In genomic region chr7:45501788-45502187, GRCh38 we compare ENCODE assay signal across 33 cellular contexts.
DNase-seq lines count a peak whose midpoint lies in the region; ATAC-seq and TF ChIP-seq lines count a peak whose summit lies in the region.
"Had no signal": no experiment of that assay in that cellular context is flagged by ENCODE, and none has a peak within 500 bp of the region (broad histone marks: within the 10 kb centered on the region; RNA-seq: fewer than 3 reads in every experiment).

No MANE protein-coding gene starts in this region.

- DNase-seq in GM23338 (ENCODE audit: low spot score) (no peak), HAP-1 (ENCODE audit: low spot score in 2 of 2) (peak; percentile 28 to 69), NT2/D1 (ENCODE audit: low read depth, low spot score) (peak; percentile 51), iPS-NIHi7 (ENCODE audit: extremely low spot score) (no peak), gastrocnemius medialis (no peak)
- DNase-seq: 8988T; ACHN; AML-193; BE2C; C1 segment of cervical spinal cord; Caco-2; Calu3; CD4-positive, alpha-beta memory T cell; CD4-positive, alpha-beta T cell; CD4-positive, CD25-positive, alpha-beta regulatory T cell; CD8-positive, alpha-beta memory T cell; CD8-positive, alpha-beta T cell; COR-L47; DMS 273 treated with DMSO at 0.1 percent for 48 hours; DMS153; DMS53; DMS79; DMS79 treated with DMSO at 0.1 percent for 48 hours; DND-41; EL had no signal

- peaks cover 7% of the 10 kb centered on the region; the same call in 1 of the 2 replicates for H3K9me2 ChIP-seq in GM23338 (ENCODE audit: insufficient read depth)

- ATAC-seq in GM23338 (no peak), GM19397 (IDR thresholded peaks at IDR 0.05; ENCODE audit: unreplicated experiment) (no peak), gastrocnemius medialis (no peak)
- ATAC-seq: A549; CD8-positive, alpha-beta T cell had no signal

- H3K27ac ChIP-seq in GM23338 (ENCODE audit: low read depth) (no peak overlapping the region), gastrocnemius medialis (no peak overlapping the region)
- H3K27ac ChIP-seq: 22Rv1; A549; BLaER1; BLaER1 treated with 17β-estradiol and CSF1 and Interleukin-3, amounts not matched to agents 10 nM and 100 nM; C4-2B had no signal

- no peaks in the 10 kb centered on the region for H4K20me1 ChIP-seq in GM23338 (replicated peaks; ENCODE audit: insufficient read depth)
- H4K20me1 ChIP-seq: BLaER1; BLaER1 treated with 17β-estradiol and CSF1 and Interleukin-3, amounts not matched to agents 10 nM and 100 nM had no signal

- no peaks in the 10 kb centered on the region for H3F3A ChIP-seq in GM23338 (replicated peaks; ENCODE audit: low read depth)

- H3K9me3 ChIP-seq in HAP-1 = peaks cover 2% of the 10 kb centered on the region
- H3K9me3 ChIP-seq in NT2/D1 (ENCODE audit: insufficient read depth, low read length) = peaks cover 35% of the 10 kb centered on the region; the same call in 1 of the 2 replicates
- no peaks in the 10 kb centered on the region for H3K9me3 ChIP-seq in gastrocnemius medialis
- H3K9me3 ChIP-seq: BE2C had no signal

- H3K27me3 Mint-ChIP-seq in GM23338 (ENCODE audit: insufficient read depth, low read depth, poor library complexity) = peaks cover 7% of the 10 kb centered on the region

- H2AFZ ChIP-seq in GM23338 = no peak overlapping the region

- H3K79me2 ChIP-seq in GM23338 (replicated peaks; ENCODE audit: insufficient read depth) = no peaks in the 10 kb centered on the region

- peak overlapping the region; percentile 45; the same call in 1 of the 2 replicates for H3K4me2 ChIP-seq in GM23338
- H3K4me2 ChIP-seq: A549; BLaER1; BLaER1 treated with 17β-estradiol and CSF1 and Interleukin-3, amounts not matched to agents 10 nM and 100 nM had no signal

- H3K4me1 ChIP-seq in GM23338 (ENCODE audit: insufficient read depth) (peaks cover 21% of the 10 kb centered on the region), HAP-1 (peaks cover 6% of the 10 kb centered on the region; the same call in 1 of the 2 replicates), NT2/D1 (ENCODE audit: insufficient read depth, insufficient read length) (no peaks in the 10 kb centered on the region), gastrocnemius medialis (no peaks in the 10 kb centered on the region)
- H3K4me1 ChIP-seq: A549, BE2C, BLaER1, Caco-2 had no signal

- intact Hi-C loops in gastrocnemius medialis (cut with DNase I; ENCODE audit: low total_unique reads) = no loop called here

- peaks cover 22% of the 10 kb centered on the region for H3K4me1 Mint-ChIP-seq in GM23338
- H3K4me1 Mint-ChIP-seq: B cell; CD14-positive monocyte; CD4-positive, alpha-beta memory T cell; CD4-positive, CD25-positive, alpha-beta regulatory T cell; CD8-positive, alpha-beta memory T cell had no signal

- H3K27me3 ChIP-seq in GM23338 (ENCODE audit: insufficient read depth) (no peaks in the 10 kb centered on the region), HAP-1 (ENCODE audit: low read depth) (no peaks in the 10 kb centered on the region), NT2/D1 (ENCODE audit: insufficient read depth, insufficient read length) (no peaks in the 10 kb centered on the region), gastrocnemius medialis (no peaks in the 10 kb centered on the region)
- H3K27me3 ChIP-seq: BE2C; BLaER1; BLaER1 treated with 17β-estradiol and CSF1 and Interleukin-3, amounts not matched to agents 10 nM and 100 nM had no signal

- H3K36me3 ChIP-seq in GM23338 (ENCODE audit: insufficient read depth) (peaks cover 3% of the 10 kb centered on the region; the same call in 1 of the 2 replicates), HAP-1 (replicated peaks) (no peaks in the 10 kb centered on the region), NT2/D1 (ENCODE audit: insufficient read depth, insufficient read length, low read length) (no peaks in the 10 kb centered on the region), gastrocnemius medialis (no peaks in the 10 kb centered on the region)
- H3K36me3 ChIP-seq: BE2C, BLaER1 had no signal

- no peak overlapping the region for H3K27ac Mint-ChIP-seq in GM23338
- H3K27ac Mint-ChIP-seq: B cell; CD14-positive monocyte; CD4-positive, alpha-beta memory T cell; CD4-positive, alpha-beta T cell; CD4-positive, CD25-positive, alpha-beta regulatory T cell; CD8-positive, alpha-beta memory T cell; CD8-positive, alpha-beta T cell had no signal

- in situ Hi-C loops in HAP-1 (cut with MboI; ENCODE audit: low sequenced_read_pairs) = no loop called here
- in situ Hi-C loops in gastrocnemius medialis (cut with MboI; ENCODE audit: low sequenced_read_pairs in 4 of 4) = no loop called here

- peaks cover 35% of the 10 kb centered on the region for H3K9me3 Mint-ChIP-seq in GM23338

- H3K36me3 Mint-ChIP-seq in GM23338 (ENCODE audit: low read depth) = peaks cover 25% of the 10 kb centered on the region
- H3K36me3 Mint-ChIP-seq: CD14-positive monocyte; CD8-positive, alpha-beta T cell had no signal

- H3K4me3 ChIP-seq in GM23338 = no peak overlapping the region
- no peak overlapping the region for H3K4me3 ChIP-seq in HAP-1
- H3K4me3 ChIP-seq in NT2/D1 (ENCODE audit: insufficient read length, low read depth) = no peak overlapping the region
- H3K4me3 ChIP-seq in gastrocnemius medialis = no peak overlapping the region
- H3K4me3 ChIP-seq: A549; BLaER1; BLaER1 treated with 17β-estradiol and CSF1 and Interleukin-3, amounts not matched to agents 10 nM and 100 nM had no signal

- H3K4me3 Mint-ChIP-seq in GM23338 = no peak overlapping the region
- H3K4me3 Mint-ChIP-seq: B cell; CD14-positive monocyte; CD4-positive, alpha-beta memory T cell; CD4-positive, alpha-beta T cell; CD4-positive, CD25-positive, alpha-beta regulatory T cell; CD8-positive, alpha-beta memory T cell; CD8-positive, alpha-beta T cell had no signal

- H3K9ac ChIP-seq in NT2/D1 (ENCODE audit: insufficient read length, low read depth) = no peak overlapping the region
- H3K9ac ChIP-seq: BLaER1; BLaER1 treated with 17β-estradiol and CSF1 and Interleukin-3, amounts not matched to agents 10 nM and 100 nM had no signal

- TF ChIP-seq POLR2A in gastrocnemius medialis (IDR thresholded peaks at IDR 0.05) = no peak

- no peak for TF ChIP-seq CTCF in GM23338 (conservative IDR thresholded peaks at IDR 0.05; ENCODE audit: low read depth in 2 of 2)
- no peak for TF ChIP-seq CTCF in gastrocnemius medialis (IDR thresholded peaks at IDR 0.05 in 4 of 5, conservative IDR thresholded peaks at IDR 0.05 in 1 of 5)

TF ChIP-seq in GM23338, 12 proteins besides CTCF, POLR2A, EP300 and RAD21 (continues in another document):
- TF ChIP-seq, protein P1, sequence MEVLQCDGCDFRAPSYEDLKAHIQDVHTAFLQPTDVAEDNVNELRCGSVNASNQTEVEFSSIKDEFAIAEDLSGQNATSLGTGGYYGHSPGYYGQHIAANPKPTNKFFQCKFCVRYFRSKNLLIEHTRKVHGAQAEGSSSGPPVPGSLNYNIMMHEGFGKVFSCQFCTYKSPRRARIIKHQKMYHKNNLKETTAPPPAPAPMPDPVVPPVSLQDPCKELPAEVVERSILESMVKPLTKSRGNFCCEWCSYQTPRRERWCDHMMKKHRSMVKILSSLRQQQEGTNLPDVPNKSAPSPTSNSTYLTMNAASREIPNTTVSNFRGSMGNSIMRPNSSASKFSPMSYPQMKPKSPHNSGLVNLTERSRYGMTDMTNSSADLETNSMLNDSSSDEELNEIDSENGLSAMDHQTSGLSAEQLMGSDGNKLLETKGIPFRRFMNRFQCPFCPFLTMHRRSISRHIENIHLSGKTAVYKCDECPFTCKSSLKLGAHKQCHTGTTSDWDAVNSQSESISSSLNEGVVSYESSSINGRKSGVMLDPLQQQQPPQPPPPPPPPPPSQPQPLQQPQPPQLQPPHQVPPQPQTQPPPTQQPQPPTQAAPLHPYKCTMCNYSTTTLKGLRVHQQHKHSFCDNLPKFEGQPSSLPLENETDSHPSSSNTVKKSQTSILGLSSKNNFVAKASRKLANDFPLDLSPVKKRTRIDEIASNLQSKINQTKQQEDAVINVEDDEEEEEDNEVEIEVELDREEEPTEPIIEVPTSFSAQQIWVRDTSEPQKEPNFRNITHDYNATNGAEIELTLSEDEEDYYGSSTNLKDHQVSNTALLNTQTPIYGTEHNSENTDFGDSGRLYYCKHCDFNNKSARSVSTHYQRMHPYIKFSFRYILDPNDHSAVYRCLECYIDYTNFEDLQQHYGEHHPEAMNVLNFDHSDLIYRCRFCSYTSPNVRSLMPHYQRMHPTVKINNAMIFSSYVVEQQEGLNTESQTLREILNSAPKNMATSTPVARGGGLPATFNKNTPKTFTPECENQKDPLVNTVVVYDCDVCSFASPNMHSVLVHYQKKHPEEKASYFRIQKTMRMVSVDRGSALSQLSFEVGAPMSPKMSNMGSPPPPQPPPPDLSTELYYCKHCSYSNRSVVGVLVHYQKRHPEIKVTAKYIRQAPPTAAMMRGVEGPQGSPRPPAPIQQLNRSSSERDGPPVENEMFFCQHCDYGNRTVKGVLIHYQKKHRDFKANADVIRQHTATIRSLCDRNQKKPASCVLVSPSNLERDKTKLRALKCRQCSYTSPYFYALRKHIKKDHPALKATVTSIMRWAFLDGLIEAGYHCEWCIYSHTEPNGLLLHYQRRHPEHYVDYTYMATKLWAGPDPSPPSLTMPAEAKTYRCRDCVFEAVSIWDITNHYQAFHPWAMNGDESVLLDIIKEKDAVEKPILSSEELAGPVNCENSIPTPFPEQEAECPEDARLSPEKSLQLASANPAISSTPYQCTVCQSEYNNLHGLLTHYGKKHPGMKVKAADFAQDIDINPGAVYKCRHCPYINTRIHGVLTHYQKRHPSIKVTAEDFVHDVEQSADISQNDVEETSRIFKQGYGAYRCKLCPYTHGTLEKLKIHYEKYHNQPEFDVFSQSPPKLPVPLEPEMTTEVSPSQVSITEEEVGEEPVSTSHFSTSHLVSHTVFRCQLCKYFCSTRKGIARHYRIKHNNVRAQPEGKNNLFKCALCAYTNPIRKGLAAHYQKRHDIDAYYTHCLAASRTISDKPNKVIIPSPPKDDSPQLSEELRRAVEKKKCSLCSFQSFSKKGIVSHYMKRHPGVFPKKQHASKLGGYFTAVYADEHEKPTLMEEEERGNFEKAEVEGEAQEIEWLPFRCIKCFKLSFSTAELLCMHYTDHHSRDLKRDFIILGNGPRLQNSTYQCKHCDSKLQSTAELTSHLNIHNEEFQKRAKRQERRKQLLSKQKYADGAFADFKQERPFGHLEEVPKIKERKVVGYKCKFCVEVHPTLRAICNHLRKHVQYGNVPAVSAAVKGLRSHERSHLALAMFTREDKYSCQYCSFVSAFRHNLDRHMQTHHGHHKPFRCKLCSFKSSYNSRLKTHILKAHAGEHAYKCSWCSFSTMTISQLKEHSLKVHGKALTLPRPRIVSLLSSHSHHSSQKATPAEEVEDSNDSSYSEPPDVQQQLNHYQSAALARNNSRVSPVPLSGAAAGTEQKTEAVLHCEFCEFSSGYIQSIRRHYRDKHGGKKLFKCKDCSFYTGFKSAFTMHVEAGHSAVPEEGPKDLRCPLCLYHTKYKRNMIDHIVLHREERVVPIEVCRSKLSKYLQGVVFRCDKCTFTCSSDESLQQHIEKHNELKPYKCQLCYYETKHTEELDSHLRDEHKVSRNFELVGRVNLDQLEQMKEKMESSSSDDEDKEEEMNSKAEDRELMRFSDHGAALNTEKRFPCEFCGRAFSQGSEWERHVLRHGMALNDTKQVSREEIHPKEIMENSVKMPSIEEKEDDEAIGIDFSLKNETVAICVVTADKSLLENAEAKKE (CRISPR knock-in tag; IDR thresholded peaks at IDR 0.05) = no peak
- no peak for TF ChIP-seq POLR2AphosphoS5 (IDR thresholded peaks at IDR 0.05; ENCODE audit: low read depth)

Comparison
In these comparisons a context has a peak if more than half of its experiments do, and no peak if none do; other contexts are left out.
1. DNase-seq: peak in HAP-1 (2 of 2) and NT2/D1 (single experiment); none in GM23338 (single experiment), iPS-NIHi7 (single experiment) and gastrocnemius medialis (0 of 2).